ENCODE assay signal across 8 cellular contexts in genomic region chr1:39720094-39720999, GRCh38. TPM values are rescaled to one million over a fixed set of nuclear protein-coding genes. Genes with fewer than 3 reads are reported as not detected.
A peak's percentile ranks its signal among the peaks of the same experiment; 100 is the strongest.
DNase-seq lines count a peak whose midpoint lies in the region; ATAC-seq, FAIRE-seq and TF ChIP-seq lines count a peak whose summit lies in the region.

No MANE protein-coding gene starts in this region.

- TF ChIP-seq CTCF in K562 (IDR thresholded peaks at IDR 0.05 in 2 of 3, conservative IDR thresholded peaks at IDR 0.05 in 1 of 3; ENCODE audit: insufficient read depth in 2 of 3, low read depth in 1 of 3, low read length in 3 of 3), result peak; percentile 64 to 97 (median 70); a peak in 5 of 6 replicates
- peak; percentile 59 to 83 (median 74) for TF ChIP-seq CTCF in testis (IDR thresholded peaks at IDR 0.05)

- H3K4me1 Mint-ChIP-seq in activated T-cell treated with anti-CD3 and anti-CD28 coated beads, Interleukin-2, amount 50 U/mL, for 24 hours (ENCODE audit: low read depth), result peaks cover 2% of the 10 kb centered on the region

- no peak overlapping the region for H3K4me3 Mint-ChIP-seq in activated T-cell treated with anti-CD3 and anti-CD28 coated beads, Interleukin-2, amount 50 U/mL, for 24 hours

- no peak overlapping the region for H3K4me3 ChIP-seq in K562
- no peak overlapping the region for H3K4me3 ChIP-seq in testis

- H3K4me1 ChIP-seq in K562 (replicated peaks in 1 of 2; ENCODE audit: control insufficient read depth in 2 of 2, insufficient read depth in 2 of 2, low read length in 2 of 2) (no peaks in the 10 kb centered on the region), testis (no peaks in the 10 kb centered on the region)

- H3K27me3 ChIP-seq in K562 (ENCODE audit: control insufficient read depth in 2 of 2, insufficient read depth in 2 of 2, low read length in 2 of 2), result peaks cover 3 to 4% of the 10 kb centered on the region in 2 experiments; a peak in 2 of 5 replicates
- no peaks in the 10 kb centered on the region for H3K27me3 ChIP-seq in testis

- BruUV-seq in K562 (replicated peaks; lab: Mats Ljungman, UMichigan), result no TSS peak

- FAIRE-seq in K562 (lab: Jason Lieb, UNC) (peak; percentile 89), islet of Langerhans (lab: Jason Lieb, UNC) (peak; percentile 100)

- no peaks in the 10 kb centered on the region for H3K79me2 ChIP-seq in K562 (ENCODE audit: control insufficient read depth, insufficient read depth, low read length)

- H3K4me2 ChIP-seq in K562 (ENCODE audit: insufficient read depth, low read length), result no peak overlapping the region

- DNase-seq in CMK (ENCODE audit: low read depth) (peak; percentile 32), NCI-H526 treated with DMSO at 0.1 percent for 48 hours (lab: John Stamatoyannopoulos, UW) (peak; percentile 85), K562 (ENCODE audit: extremely low read depth in 1 of 4, low spot score in 3 of 4) (peak; percentile 48 to 76 (median 56)), testis (no peak)
- DNase-seq in activated T-cell treated with anti-CD3 and anti-CD28 coated beads, Interleukin-2, amount 50 U/mL, for 24 hours, result no peak

- POLR2A ChIA-PET in K562 (lab: Yijun Ruan, JAX), result interaction anchor here (0.6 to 1.2 kb wide), 4 partner anchors 8 to 146 kb away, joined by 3 to 4 read pairs (median 4); no protein-coding TSS in a partner anchor

- CTCF ChIA-PET in K562 (lab: Yijun Ruan, JAX; ENCODE audit: low intra/inter-chr PET ratio), result interaction anchor here (0.6 to 3.1 kb wide), 18 partner anchors 9 to 622 kb away, joined by 3 to 28 read pairs (median 5); partner anchors contain the start of gene NT5C1A

- H3K27ac ChIP-seq in K562 (ENCODE audit: extremely low read depth, low read depth, low read length) (no peak overlapping the region), testis (no peak overlapping the region)

- no peak overlapping the region for H3K27ac Mint-ChIP-seq in activated T-cell treated with anti-CD3 and anti-CD28 coated beads, Interleukin-2, amount 50 U/mL, for 24 hours

- ATAC-seq in HG03354 (IDR thresholded peaks at IDR 0.05; ENCODE audit: poor library complexity, severe bottlenecking, unreplicated experiment) (peak; percentile 43), K562 (peak; percentile 85), GM21515 (IDR thresholded peaks at IDR 0.05; ENCODE audit: unreplicated experiment) (no peak)

- TF ChIP-seq POLR2A in K562 (conservative IDR thresholded peaks at IDR 0.05) (no peak), testis (IDR thresholded peaks at IDR 0.05) (no peak)

- H3K9ac ChIP-seq in K562 (ENCODE audit: insufficient read depth in 1 of 2, low read depth in 2 of 2, low read length in 2 of 2), result no peak overlapping the region

- no peaks in the 10 kb centered on the region for H3K9me1 ChIP-seq in K562 (ENCODE audit: control insufficient read depth, insufficient read depth, low read length)

- intact Hi-C loops in K562 (cut with micrococcal nuclease), result loop anchor here (1.0 to 5.0 kb wide), 4 partner anchors 18 to 114 kb away; partner anchors contain the start of gene NT5C1A
- intact Hi-C loops in testis (cut with DNase I; ENCODE audit: low total_unique reads), result no loop called here

- H3K9me3 ChIP-seq in K562 (replicated peaks; ENCODE audit: control insufficient read depth, insufficient read depth, low read depth, low read length) (no peaks in the 10 kb centered on the region), testis (no peaks in the 10 kb centered on the region)

- H4K20me1 ChIP-seq in K562 (replicated peaks; ENCODE audit: control insufficient read depth, insufficient read depth, low read length), result no peaks in the 10 kb centered on the region

- TF ChIP-seq EP300 in K562 (IDR thresholded peaks at IDR 0.05; ENCODE audit: low read length), result no peak

- H3K9me3 Mint-ChIP-seq in activated T-cell treated with anti-CD3 and anti-CD28 coated beads, Interleukin-2, amount 50 U/mL, for 24 hours, result no peaks in the 10 kb centered on the region

- H3K36me3 Mint-ChIP-seq in activated T-cell treated with anti-CD3 and anti-CD28 coated beads, Interleukin-2, amount 50 U/mL, for 24 hours (ENCODE audit: low read depth), result no peaks in the 10 kb centered on the region

- H3K36me3 ChIP-seq in K562 (ENCODE audit: control insufficient read depth, insufficient read depth, low read length) (no peaks in the 10 kb centered on the region), testis (ENCODE audit: low read depth, missing control alignments) (no peaks in the 10 kb centered on the region)

- peak; percentile 93 to 97 for TF ChIP-seq RAD21 in K562 (CRISPR knock-in tag; conservative IDR thresholded peaks at IDR 0.05 in 1 of 2, IDR thresholded peaks at IDR 0.05 in 1 of 2)

- peaks cover 42% of the 10 kb centered on the region for H3K27me3 Mint-ChIP-seq in activated T-cell treated with anti-CD3 and anti-CD28 coated beads, Interleukin-2, amount 50 U/mL, for 24 hours

- 25% methylated on average over 7 of the region's 7 CpGs for WGBS in K562 (ENCODE audit: insufficient coverage, low coverage, missing lambda C conversion rate)
- WGBS in testis, 2 donors, result 54 to 58% methylated on average over 7 of the region's 7 CpGs

- 0 out of 2 replicates have a peak overlapping the region, but pooled peaks have one; percentile 32 for H2AFZ ChIP-seq in K562 (ENCODE audit: low read depth, low read length)

- in situ Hi-C loops in K562 (cut with MboI), result loop anchor here (5.0 kb wide), 1 partner anchor 123 kb away; no protein-coding TSS in a partner anchor

RNA-seq across cellular contexts. Expression of gene PPIE, which starts 18.3 kb away (rescaled TPM):
- 82.2 and 84.9 TPM in 2 replicates for total RNA-seq in K562 (2011; cell fraction: chromatin; rRNA removed; ENCODE audit: low replicate concordance)
- 64.3 and 64.9 TPM in 2 replicates for total RNA-seq in K562 (2011; cell fraction: nucleolus; rRNA removed)
- total RNA-seq in K562 (2011; cell fraction: nucleoplasm; rRNA removed), result 89.9 and 148 TPM in 2 replicates
- total RNA-seq in K562 (2014; rRNA removed), result 75.4 and 84.7 TPM in 2 replicates
- 107 and 113 TPM in 2 replicates for total RNA-seq in K562 (2014; rRNA removed; fragmentation: Illumina TruSeq; extraction: Trizol)
- total RNA-seq in K562 (2015; rRNA removed; fragmentation: Illumina TruSeq; extraction: Trizol), result 99.9 and 100.0 TPM in 2 replicates
- 94.2 and 108 TPM in 2 replicates for total RNA-seq in K562 (2021)
- 162 and 163 TPM in 2 replicates for polyA plus RNA-seq in K562 (2011; rRNA removed)
- polyA plus RNA-seq in K562 (2011; cell fraction: cytosol; rRNA removed), result 121 and 152 TPM in 2 replicates
- 98.0 and 123 TPM in 2 replicates for polyA plus RNA-seq in K562 (2011; cell fraction: nucleus; rRNA removed)
- polyA plus RNA-seq in K562 (2012), result 94.9 and 105 TPM in 2 replicates
- 119 and 131 TPM in 2 replicates for polyA plus RNA-seq in K562 (2014; fragmentation: Illumina TruSeq; extraction: Trizol)
- 100 to 1,000 TPM; 369 to 444 TPM for polyA plus RNA-seq in K562 (2014; fragmentation: Nextera tagmentation; extraction: Ambion mirVana)
- polyA plus RNA-seq in K562 (2014; rRNA removed), result 136 and 154 TPM in 2 replicates
- polyA minus RNA-seq in K562 (2011; rRNA and poly(A)+ RNA removed), result 85.1 and 88.0 TPM in 2 replicates
- polyA minus RNA-seq in K562 (2011; cell fraction: cytosol; rRNA and poly(A)+ RNA removed), result 28.3 and 30.2 TPM in 2 replicates
- polyA minus RNA-seq in K562 (2011; cell fraction: nucleus; rRNA and poly(A)+ RNA removed), result 35.5 and 68.5 TPM in 2 replicates
- 10 to 100 TPM; 71.5 to 82.8 TPM for total RNA-seq in testis
- 109 TPM for polyA plus RNA-seq in testis (ENCODE audit: insufficient read depth, low read depth, low replicate concordance)

RNA-seq across cellular contexts. Expression of gene HPCAL4, which starts 29.1 kb away (rescaled TPM):
- total RNA-seq in K562 (2011; cell fraction: chromatin; rRNA removed; ENCODE audit: low replicate concordance), result not detected in 2 replicates
- 0.17 TPM in 1 of 2 replicates, not detected in the other for total RNA-seq in K562 (2011; cell fraction: nucleolus; rRNA removed)
- 0.07 TPM in 1 of 2 replicates, not detected in the other for total RNA-seq in K562 (2011; cell fraction: nucleoplasm; rRNA removed)
- total RNA-seq in K562 (2014; rRNA removed) (not detected in 2 replicates), K562 (2014; rRNA removed; fragmentation: Illumina TruSeq; extraction: Trizol) (0.04 TPM in 1 of 2 replicates, not detected in the other), K562 (2015; rRNA removed; fragmentation: Illumina TruSeq; extraction: Trizol) (not detected in 2 replicates), K562 (2021) (0.04 TPM in 2 replicates), testis (10 to 100 TPM in 1 of 2 donors, 1 to 10 TPM in 1; 6.9 to 24.5 TPM)
- polyA plus RNA-seq in K562 (2011; rRNA removed) (0.04 and 0.07 TPM in 2 replicates), K562 (2014; fragmentation: Illumina TruSeq; extraction: Trizol) (0.04 TPM in 1 of 2 replicates, not detected in the other), K562 (2014; fragmentation: Nextera tagmentation; extraction: Ambion mirVana) (under 1 TPM in 1 of 2 experiments, not detected in 1; 0.01 TPM), K562 (2014; rRNA removed) (not detected in 2 replicates), testis (ENCODE audit: insufficient read depth, low read depth, low replicate concordance) (17.3 TPM)
- 0.06 and 0.09 TPM in 2 replicates for polyA plus RNA-seq in K562 (2011; cell fraction: cytosol; rRNA removed)
- polyA plus RNA-seq in K562 (2011; cell fraction: nucleus; rRNA removed), result 0.06 TPM in 2 replicates
- polyA plus RNA-seq in K562 (2012), result 0.03 and 0.06 TPM in 2 replicates
- 0.06 and 0.11 TPM in 2 replicates for polyA minus RNA-seq in K562 (2011; rRNA and poly(A)+ RNA removed)
- polyA minus RNA-seq in K562 (2011; cell fraction: cytosol; rRNA and poly(A)+ RNA removed), result not detected in 2 replicates
- polyA minus RNA-seq in K562 (2011; cell fraction: nucleus; rRNA and poly(A)+ RNA removed), result 0.11 TPM in 1 of 2 replicates, not detected in the other

RNA-seq across cellular contexts. Expression of gene NT5C1A, which starts 48.4 kb away (rescaled TPM):
- total RNA-seq in K562 (2011; cell fraction: chromatin; rRNA removed; ENCODE audit: low replicate concordance), result not detected in 2 replicates
- 0.33 TPM in 1 of 2 replicates, not detected in the other for total RNA-seq in K562 (2011; cell fraction: nucleolus; rRNA removed)
- total RNA-seq in K562 (2011; cell fraction: nucleoplasm; rRNA removed), result not detected in 2 replicates
- not detected in 2 replicates for total RNA-seq in K562 (2014; rRNA removed)
- not detected in 2 replicates for total RNA-seq in K562 (2014; rRNA removed; fragmentation: Illumina TruSeq; extraction: Trizol)
- not detected in 2 replicates for total RNA-seq in K562 (2015; rRNA removed; fragmentation: Illumina TruSeq; extraction: Trizol)
- not detected in 2 replicates for total RNA-seq in K562 (2021)
- not detected in 2 replicates for polyA plus RNA-seq in K562 (2011; rRNA removed)
- not detected in 2 replicates for polyA plus RNA-seq in K562 (2011; cell fraction: cytosol; rRNA removed)
- polyA plus RNA-seq in K562 (2011; cell fraction: nucleus; rRNA removed), result not detected in 2 replicates
- polyA plus RNA-seq in K562 (2012), result not detected in 2 replicates
- not detected in 2 replicates for polyA plus RNA-seq in K562 (2014; fragmentation: Illumina TruSeq; extraction: Trizol)
- not detected for polyA plus RNA-seq in K562 (2014; fragmentation: Nextera tagmentation; extraction: Ambion mirVana)
- not detected in 2 replicates for polyA plus RNA-seq in K562 (2014; rRNA removed)
- not detected in 2 replicates for polyA minus RNA-seq in K562 (2011; rRNA and poly(A)+ RNA removed)
- not detected in 2 replicates for polyA minus RNA-seq in K562 (2011; cell fraction: cytosol; rRNA and poly(A)+ RNA removed)
- not detected in 2 replicates for polyA minus RNA-seq in K562 (2011; cell fraction: nucleus; rRNA and poly(A)+ RNA removed)
- 1 to 10 TPM; 2.1 to 3.2 TPM for total RNA-seq in testis
- 1.0 TPM for polyA plus RNA-seq in testis (ENCODE audit: insufficient read depth, low read depth, low replicate concordance)

RNA-seq across cellular contexts. Expression of gene OXCT2, which starts 50.8 kb away (rescaled TPM):
- total RNA-seq in K562 (2011; cell fraction: chromatin; rRNA removed; ENCODE audit: low replicate concordance), result 1.4 and 2.6 TPM in 2 replicates
- 1.0 and 1.3 TPM in 2 replicates for total RNA-seq in K562 (2011; cell fraction: nucleolus; rRNA removed)
- 1.3 and 1.5 TPM in 2 replicates for total RNA-seq in K562 (2011; cell fraction: nucleoplasm; rRNA removed)
- 0.54 and 0.57 TPM in 2 replicates for total RNA-seq in K562 (2014; rRNA removed)
- 0.22 TPM in 1 of 2 replicates, not detected in the other for total RNA-seq in K562 (2014; rRNA removed; fragmentation: Illumina TruSeq; extraction: Trizol)
- total RNA-seq in K562 (2015; rRNA removed; fragmentation: Illumina TruSeq; extraction: Trizol), result 0.22 and 0.23 TPM in 2 replicates
- 0.31 and 0.64 TPM in 2 replicates for total RNA-seq in K562 (2021)
- polyA plus RNA-seq in K562 (2011; rRNA removed), result 0.08 and 0.39 TPM in 2 replicates
- polyA plus RNA-seq in K562 (2011; cell fraction: cytosol; rRNA removed), result 0.21 and 0.28 TPM in 2 replicates
- 1.2 and 1.5 TPM in 2 replicates for polyA plus RNA-seq in K562 (2011; cell fraction: nucleus; rRNA removed)
- polyA plus RNA-seq in K562 (2012), result 0.44 and 0.78 TPM in 2 replicates
- polyA plus RNA-seq in K562 (2014; fragmentation: Illumina TruSeq; extraction: Trizol), result 0.21 and 0.37 TPM in 2 replicates
- polyA plus RNA-seq in K562 (2014; fragmentation: Nextera tagmentation; extraction: Ambion mirVana), result not detected
- 0.05 and 0.37 TPM in 2 replicates for polyA plus RNA-seq in K562 (2014; rRNA removed)
- polyA minus RNA-seq in K562 (2011; rRNA and poly(A)+ RNA removed), result 0.28 and 0.33 TPM in 2 replicates
- polyA minus RNA-seq in K562 (2011; cell fraction: cytosol; rRNA and poly(A)+ RNA removed), result not detected in 2 replicates
- polyA minus RNA-seq in K562 (2011; cell fraction: nucleus; rRNA and poly(A)+ RNA removed), result not detected in 2 replicates
- 10 to 100 TPM; 28.6 to 90.0 TPM for total RNA-seq in testis
- 78.8 TPM for polyA plus RNA-seq in testis (ENCODE audit: insufficient read depth, low read depth, low replicate concordance)

Comparison
In these comparisons a context has a peak if more than half of its experiments do, and no peak if none do; other contexts are left out.
1. DNase-seq: peak in CMK (single experiment), NCI-H526 treated with DMSO at 0.1 percent for 48 hours (single experiment) and K562 (4 of 4); none in testis (single experiment) and activated T-cell treated with anti-CD3 and anti-CD28 coated beads, Interleukin-2, amount 50 U/mL, for 24 hours (single experiment).
2. RNA of gene HPCAL4, which starts 29.1 kb away (total RNA-seq): 6.9 to 24.5 TPM in testis; 0.04 to 0.17 TPM in K562; every median in the first group is over 4 times any median in the second.